ENCODE assay signal across 8 cellular contexts in the genomic region with DNA sequence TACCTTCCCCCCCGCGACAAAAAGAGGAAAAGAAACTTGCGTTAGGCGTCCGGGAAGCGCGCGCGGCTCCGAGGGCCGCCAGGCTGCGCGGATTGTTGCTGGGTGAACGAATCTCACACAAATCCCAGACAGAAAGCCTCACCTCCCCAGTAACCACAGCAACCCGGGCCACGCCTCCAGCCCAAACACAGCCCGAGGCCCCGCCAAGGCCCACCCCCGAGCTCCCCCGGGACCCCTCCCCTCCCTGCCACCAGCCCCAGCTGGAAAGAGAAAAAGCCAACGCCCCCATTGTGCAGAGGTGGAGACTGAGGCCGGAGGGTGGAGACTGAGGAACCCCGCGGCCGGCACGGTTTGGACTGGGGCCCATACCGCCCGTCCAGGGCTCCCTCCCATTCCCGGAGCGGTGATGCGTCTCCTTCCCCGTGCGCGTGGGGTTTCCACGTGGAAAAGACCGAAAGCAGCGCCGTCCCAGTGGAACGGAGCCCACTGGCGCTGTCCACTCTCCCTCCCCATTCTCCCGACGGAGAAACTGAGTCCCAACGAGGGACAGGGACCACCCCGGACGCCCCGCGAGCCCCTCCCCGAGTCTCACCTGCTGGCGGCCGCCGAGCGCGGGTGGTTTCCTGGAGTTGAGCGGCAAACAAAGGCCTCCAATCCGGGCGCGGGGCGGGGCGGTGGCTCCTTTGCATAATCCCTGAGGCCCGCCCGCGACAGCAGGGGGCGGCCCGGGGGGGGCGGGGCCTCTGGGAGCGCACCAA. TPM values are rescaled to one million over a fixed set of nuclear protein-coding genes. Genes with fewer than 3 reads are reported as not detected.
DNase-seq lines count a peak whose midpoint lies in the region; ATAC-seq and TF ChIP-seq lines count a peak whose summit lies in the region.

No MANE protein-coding gene starts in this region.

- DNase-seq in AG20443 (ENCODE audit: low spot score) (peak; percentile 99), NCI-H524 (lab: John Stamatoyannopoulos, UW) (peak; percentile 90 to 96), colonic mucosa (peak; percentile 99), left lobe of liver (ENCODE audit: low spot score) (peak; percentile 98)
- DNase-seq in activated CD4-positive, alpha-beta T cell treated with anti-CD3 and anti-CD28 coated beads for 48 hours, result peak; percentile 98
- DNase-seq in stimulated activated CD4-positive, alpha-beta T cell treated with anti-CD3 and anti-CD28 coated beads, Interleukin-2, amount 100 ng/mL, for 24 hours, result peak; percentile 97 to 98

- ATAC-seq in GM19043 (IDR thresholded peaks at IDR 0.05; ENCODE audit: low read depth, unreplicated experiment), result peak; percentile 73
- peak; percentile 80 for ATAC-seq in HG03342 (IDR thresholded peaks at IDR 0.05; ENCODE audit: unreplicated experiment)
- ATAC-seq in left lobe of liver, result peak; percentile 90

- H3K4me3 ChIP-seq in colonic mucosa, result peak overlapping the region; percentile 49

- H3K9ac ChIP-seq in colonic mucosa (ENCODE audit: low read depth in 2 of 2, low read length in 2 of 2), result peak overlapping the region; percentile 79 to 80

- H3K27ac ChIP-seq in colonic mucosa, result peak overlapping the region; percentile 84

- H3K9me3 ChIP-seq in colonic mucosa, result no peaks in the 10 kb centered on the region

- peaks cover 5% of the 10 kb centered on the region for H3K4me1 ChIP-seq in colonic mucosa

- TF ChIP-seq CTCF in colonic mucosa (IDR thresholded peaks at IDR 0.05), result no peak

- H3K36me3 ChIP-seq in colonic mucosa, result no peaks in the 10 kb centered on the region

- intact Hi-C loops in colonic mucosa (cut with DNase I), result no loop called here

- no peaks in the 10 kb centered on the region for H3K27me3 ChIP-seq in colonic mucosa

RNA-seq across cellular contexts. Expression of gene AKNA, which starts 10.2 kb away (rescaled TPM):
- total RNA-seq in colonic mucosa, result 10 to 100 TPM; 26.9 to 44.9 TPM
- total RNA-seq in left lobe of liver, result 7.3 TPM

Comparison
In these comparisons a context has a peak if more than half of its experiments do, and no peak if none do; other contexts are left out.
1. Peak in every context shown above with its lines: DNase-seq, ATAC-seq, H3K4me3 ChIP-seq and H3K27ac ChIP-seq.